ENCODE assay signal across 8 cellular contexts in genomic region chr3:38834110-38834509, GRCh38. TPM values are rescaled to one million over a fixed set of nuclear protein-coding genes. Genes with fewer than 3 reads are reported as not detected.
DNase-seq lines count a peak whose midpoint lies in the region; ATAC-seq, FAIRE-seq and TF ChIP-seq lines count a peak whose summit lies in the region.
"Had no signal": no experiment of that assay in that cellular context is flagged by ENCODE, and none has a peak within 500 bp of the region (broad histone marks: within the 10 kb centered on the region; RNA-seq: fewer than 3 reads in every experiment).

No MANE protein-coding gene starts in this region.

- in situ Hi-C loops in GM12878 (cut with MboI) = no loop called here

- CTCF ChIA-PET in GM12878 (lab: Yijun Ruan, JAX) = no interaction called here

- H3K79me2 ChIP-seq in GM12878 (ENCODE audit: control insufficient read depth, insufficient read depth, low read length) = no peaks in the 10 kb centered on the region
- H3K79me2 ChIP-seq: parathyroid adenoma had no signal

- FAIRE-seq in H54 (lab: Jason Lieb, UNC) (peak; percentile 30), GM12878 (lab: Jason Lieb, UNC) (no peak)

- H3K9me3 ChIP-seq in GM12878 (replicated peaks; ENCODE audit: control insufficient read depth, insufficient read depth, low read length) (no peaks in the 10 kb centered on the region), right lobe of liver (no peaks in the 10 kb centered on the region)

- H3K36me3 ChIP-seq in GM12878 (ENCODE audit: control insufficient read depth in 2 of 2, insufficient read depth in 2 of 2, low read length in 1 of 2) (no peaks in the 10 kb centered on the region), right lobe of liver (no peaks in the 10 kb centered on the region)

- TF ChIP-seq CTCF in GM12878 (IDR thresholded peaks at IDR 0.05 in 2 of 3, conservative IDR thresholded peaks at IDR 0.05 in 1 of 3; ENCODE audit: control insufficient read depth in 2 of 3, extremely low read depth in 1 of 3, insufficient read depth in 1 of 3, low read depth in 3 of 3, low read length in 3 of 3) (no peak), right lobe of liver (IDR thresholded peaks at IDR 0.05) (no peak)

- no peak overlapping the region for H3K4me2 ChIP-seq in GM12878 (ENCODE audit: control insufficient read depth, insufficient read depth)

- intact Hi-C loops in GM12878 (cut with micrococcal nuclease; ENCODE audit: unreplicated experiment) = no loop called here
- intact Hi-C loops in right lobe of liver (cut with DNase I) = no loop called here

- POLR2A ChIA-PET in GM12878 (lab: Charles Lee) = no interaction called here

- H4K20me1 ChIP-seq in GM12878 (ENCODE audit: control insufficient read depth, insufficient read depth) = no peaks in the 10 kb centered on the region

- H3K4me1 ChIP-seq in GM12878 (ENCODE audit: control insufficient read depth, insufficient read depth, low read length) = no peaks in the 10 kb centered on the region
- H3K4me1 ChIP-seq in right lobe of liver = no peaks in the 10 kb centered on the region
- H3K4me1 ChIP-seq: parathyroid adenoma had no signal

- no TSS peak for BruUV-seq in GM12878 (replicated peaks; lab: Mats Ljungman, UMichigan)

- H3K27me3 ChIP-seq in GM12878 (replicated peaks in 1 of 2; ENCODE audit: control insufficient read depth in 2 of 2, insufficient read depth in 2 of 2, low read length in 1 of 2) (no peaks in the 10 kb centered on the region; a peak in 2 of 4 replicates), right lobe of liver (no peaks in the 10 kb centered on the region)

- peak; percentile 55 for DNase-seq in H54 (ENCODE audit: insufficient read length, low spot score)
- peak; percentile 77 for DNase-seq in NOMO-1 treated with DMSO at 0.1 percent for 48 hours (lab: John Stamatoyannopoulos, UW; ENCODE audit: unreplicated experiment)
- DNase-seq in GM12878 (ENCODE audit: low read depth, low spot score) = no peak
- DNase-seq in right lobe of liver = peak in 2 of 3 donors; percentile 56 to 57
- peak; percentile 52 for DNase-seq in ureter (ENCODE audit: low spot score)
- DNase-seq in NK-92 (lab: John Stamatoyannopoulos, UW; ENCODE audit: unreplicated experiment) = no peak

- no peak overlapping the region for H3K9ac ChIP-seq in GM12878 (ENCODE audit: control insufficient read depth, insufficient read depth, low read length)
- H3K9ac ChIP-seq: parathyroid adenoma had no signal

- no peak for TF ChIP-seq RAD21 in GM12878 (IDR thresholded peaks at IDR 0.05; ENCODE audit: insufficient read depth, low read depth, low read length)

- 3% methylated on average over 8 of the region's 8 CpGs for WGBS in GM12878 (ENCODE audit: insufficient coverage, insufficient replicate concordance, low lambda C conversion rate, missing lambda C conversion rate)
- WGBS in right lobe of liver (ENCODE audit: insufficient coverage, low coverage, low lambda C conversion rate, missing lambda C conversion rate) = 21% methylated on average over 5 of the region's 8 CpGs

- SMC1A ChIA-PET in GM12878 (lab: Charles Lee; ENCODE audit: uncharacterized antibody, unreplicated experiment) = no interaction called here

- no peak overlapping the region for H3K27ac ChIP-seq in GM12878 (ENCODE audit: control insufficient read depth, insufficient read depth)
- no peak overlapping the region for H3K27ac ChIP-seq in right lobe of liver
- H3K27ac ChIP-seq: parathyroid adenoma had no signal

- no peak for TF ChIP-seq POLR2A in H54 (IDR thresholded peaks at IDR 0.05; ENCODE audit: low read depth, low read length)
- TF ChIP-seq POLR2A in GM12878 (IDR thresholded peaks at IDR 0.05; ENCODE audit: low read depth, low read length) = no peak
- TF ChIP-seq POLR2A in right lobe of liver (IDR thresholded peaks at IDR 0.05) = no peak

- ATAC-seq in GM12878 (peak; percentile 63), right lobe of liver (peak; percentile 70 to 90 (median 79)), HG02623 (IDR thresholded peaks at IDR 0.05; ENCODE audit: unreplicated experiment) (no peak)

- H3K4me3 ChIP-seq in GM12878 (no peak overlapping the region), right lobe of liver (no peak overlapping the region)

- RAD21 ChIA-PET in GM12878 (lab: Charles Lee; ENCODE audit: unreplicated experiment) = no interaction called here

- H2AFZ ChIP-seq in GM12878 (ENCODE audit: control insufficient read depth, low read depth, low read length) = no peak overlapping the region
- H2AFZ ChIP-seq: parathyroid adenoma had no signal

- TF ChIP-seq EP300 in GM12878 (IDR thresholded peaks at IDR 0.05; ENCODE audit: borderline replicate concordance in 1 of 2, control insufficient read depth in 1 of 2, low read depth in 2 of 2, low read length in 2 of 2) = no peak

TF ChIP-seq in GM12878, 131 proteins besides CTCF, POLR2A, EP300 and RAD21:
- no peak for TF ChIP-seq ESRRA (IDR thresholded peaks at IDR 0.05; ENCODE audit: low read length)
- no peak for TF ChIP-seq CBX3 (IDR thresholded peaks at IDR 0.05; ENCODE audit: borderline replicate concordance, low read depth)
- no peak for TF ChIP-seq STAT1 (conservative IDR thresholded peaks at IDR 0.05)
- TF ChIP-seq ZNF217 (IDR thresholded peaks at IDR 0.05) = no peak
- TF ChIP-seq TCF7 (IDR thresholded peaks at IDR 0.05; ENCODE audit: borderline replicate concordance) = no peak
- TF ChIP-seq NR2F1 (conservative IDR thresholded peaks at IDR 0.05) = no peak
- TF ChIP-seq CBFB (IDR thresholded peaks at IDR 0.05; ENCODE audit: low read depth) = no peak
- no peak for TF ChIP-seq IRF5 (IDR thresholded peaks at IDR 0.05; ENCODE audit: borderline replicate concordance)
- no peak for TF ChIP-seq MTA2 (IDR thresholded peaks at IDR 0.05; ENCODE audit: low read depth)
- TF ChIP-seq HCFC1 (IDR thresholded peaks at IDR 0.05; ENCODE audit: low read length) = no peak

RNA-seq across cellular contexts. Expression of gene SCN10A, which starts 18.1 kb away (rescaled TPM):
- not detected in 2 replicates for total RNA-seq in GM12878 (2013; cell fraction: nucleolus; rRNA removed)
- total RNA-seq in GM12878 (2014; rRNA removed) (not detected in 2 replicates), GM12878 (2014; rRNA removed; fragmentation: Illumina TruSeq; extraction: Trizol) (not detected in 2 replicates), GM12878 (2021) (not detected in 2 replicates), right lobe of liver (not detected), ureter (not detected)
- not detected for polyA plus RNA-seq in GM12878 (2011; ENCODE audit: low read depth)
- polyA plus RNA-seq in GM12878 (2011; rRNA removed) (not detected in 2 replicates), GM12878 (2014; fragmentation: Illumina TruSeq; extraction: Trizol) (not detected in 2 replicates), GM12878 (2014; fragmentation: Nextera tagmentation; extraction: Ambion mirVana) (not detected), GM12878 (2014; rRNA removed) (not detected in 2 replicates), GM12878 (2016; fragmentation: Nextera tagmentation; extraction: Ambion mirVana) (not detected)
- not detected in 2 replicates for polyA plus RNA-seq in GM12878 (2011; cell fraction: cytosol; rRNA removed)
- polyA plus RNA-seq in GM12878 (2011; cell fraction: nucleus; rRNA removed) = not detected in 2 replicates
- polyA plus RNA-seq in GM12878 (2012) = not detected in 2 replicates
- not detected in 2 replicates for polyA minus RNA-seq in GM12878 (2011; rRNA and poly(A)+ RNA removed)
- polyA minus RNA-seq in GM12878 (2011; cell fraction: cytosol; rRNA and poly(A)+ RNA removed) = not detected in 2 replicates
- polyA minus RNA-seq in GM12878 (2011; cell fraction: nucleus; rRNA and poly(A)+ RNA removed) = not detected in 2 replicates

Comparison
In these comparisons a context has a peak if more than half of its experiments do, and no peak if none do; other contexts are left out.
1. DNase-seq: peak in H54 (single experiment), NOMO-1 treated with DMSO at 0.1 percent for 48 hours (single experiment), right lobe of liver (2 of 3) and ureter (single experiment); none in GM12878 (single experiment) and NK-92 (single experiment).